In genomic region chr13:46775385-46776065, GRCh38 we compare ENCODE assay signal across 1 cellular context.
TF ChIP-seq lines count a peak whose summit lies in the region.

No MANE protein-coding gene starts in this region.

TF ChIP-seq in H1, 55 proteins besides CTCF, POLR2A, EP300 and RAD21 (continued from another document):
- TF ChIP-seq HDAC2 (IDR thresholded peaks at IDR 0.05; ENCODE audit: borderline replicate concordance in 1 of 2, low read depth in 2 of 2, low read length in 2 of 2): no peak
